Comparison of ENCODE assay signal across 12 cellular contexts in genomic region chr9:87601175-87601574, GRCh38.
A peak's percentile ranks its signal among the peaks of the same experiment; 100 is the strongest.
DNase-seq lines count a peak whose midpoint lies in the region; ATAC-seq and FAIRE-seq lines count a peak whose summit lies in the region.
"Had no signal": no experiment of that assay in that cellular context is flagged by ENCODE, and none has a peak within 500 bp of the region (broad histone marks: within the 10 kb centered on the region; RNA-seq: fewer than 3 reads in every experiment).

No MANE protein-coding gene starts in this region.

- no peak for FAIRE-seq in small intestine (lab: Jason Lieb, UNC)

- H3K27me3 ChIP-seq in HUES48 (ENCODE audit: control insufficient read depth, insufficient read depth, low read length) (no peaks in the 10 kb centered on the region), SJSA1 (replicated peaks) (no peaks in the 10 kb centered on the region), small intestine (ENCODE audit: control insufficient read depth in 2 of 2, insufficient read depth in 2 of 2, low read length in 2 of 2) (no peaks in the 10 kb centered on the region)

- H3K4me1 ChIP-seq in HUES48 (ENCODE audit: control insufficient read depth, insufficient read depth, low read length): peaks cover 8% of the 10 kb centered on the region
- peaks cover 51% of the 10 kb centered on the region for H3K4me1 ChIP-seq in SJSA1 (replicated peaks)
- peaks cover 0 to 4% of the 10 kb centered on the region in 2 donors for H3K4me1 ChIP-seq in small intestine (ENCODE audit: control insufficient read depth in 2 of 2, insufficient read depth in 1 of 2, low read depth in 1 of 2, low read length in 1 of 2)

- DNase-seq in SJSA1 (ENCODE audit: low read depth in 1 of 2, low spot score in 2 of 2): no peak
- DNase-seq in iPS-NIHi11 (ENCODE audit: low spot score): peak; percentile 15
- DNase-seq in small intestine: peak; percentile 83
- no peak for DNase-seq in RPMI8226
- no peak for DNase-seq in stimulated activated naive CD8-positive, alpha-beta T cell treated with anti-CD3 and anti-CD28 coated beads, Interleukin-15, Interleukin-2, amounts not matched to agents 100 U/mL and 50 U/mL, for 24 hours
- DNase-seq in D341Med (ENCODE audit: low spot score): no peak
- DNase-seq in NCI-H510A treated with DMSO at 0.1 percent for 48 hours (lab: John Stamatoyannopoulos, UW): no peak
- DNase-seq: activated CD8-positive, alpha-beta memory T cell treated with anti-CD3 and anti-CD28 coated beads for 24 hours; CD8-positive, alpha-beta memory T cell; NCI-H2227 treated with DMSO at 0.1 percent for 48 hours had no signal

- H3K9me3 ChIP-seq in HUES48 (ENCODE audit: control insufficient read depth, insufficient read depth, low read length) (no peaks in the 10 kb centered on the region), SJSA1 (replicated peaks) (no peaks in the 10 kb centered on the region), small intestine (ENCODE audit: control insufficient read depth, low read depth) (no peaks in the 10 kb centered on the region)

- 0 to 55% (median 39%) methylated on average over 1 of the region's 1 CpG for WGBS in small intestine, 3 donors

- no peak overlapping the region for H3K9ac ChIP-seq in HUES48 (ENCODE audit: low read depth, low read length)

- peak overlapping the region; percentile 66 for H3K27ac ChIP-seq in HUES48 (ENCODE audit: low read depth, low read length)
- peak overlapping the region; percentile 79 for H3K27ac ChIP-seq in SJSA1
- H3K27ac ChIP-seq in small intestine (ENCODE audit: low read depth in 1 of 2, low read length in 1 of 2): peak overlapping the region in 1 of 2 donors; percentile 53

- H3K4me3 ChIP-seq in HUES48 (ENCODE audit: low read depth, low read length) (no peak overlapping the region), SJSA1 (no peak overlapping the region), small intestine (ENCODE audit: low read depth in 1 of 2, low read length in 2 of 2) (no peak overlapping the region)

- ATAC-seq in stimulated activated naive CD8-positive, alpha-beta T cell treated with anti-CD3 and anti-CD28 coated beads, Interleukin-15, Interleukin-2, amounts not matched to agents 100 U/mL and 50 U/mL, for 24 hours: no peak
- ATAC-seq: T-cell had no signal

- H3K36me3 ChIP-seq in HUES48 (ENCODE audit: control insufficient read depth, insufficient read depth, low read length): peaks cover 14% of the 10 kb centered on the region
- peaks cover 25% of the 10 kb centered on the region for H3K36me3 ChIP-seq in SJSA1
- peaks cover 0 to 2% of the 10 kb centered on the region in 2 donors for H3K36me3 ChIP-seq in small intestine (ENCODE audit: control insufficient read depth in 2 of 2, insufficient read depth in 2 of 2, low read length in 2 of 2)

Comparison
In these comparisons a context has a peak if more than half of its experiments do, and no peak if none do; other contexts are left out.
1. DNase-seq: peak in iPS-NIHi11 (single experiment) and small intestine (single experiment); none in SJSA1 (0 of 2), RPMI8226 (single experiment), stimulated activated naive CD8-positive, alpha-beta T cell treated with anti-CD3 and anti-CD28 coated beads, Interleukin-15, Interleukin-2, amounts not matched to agents 100 U/mL and 50 U/mL, for 24 hours (single experiment), D341Med (single experiment) and NCI-H510A treated with DMSO at 0.1 percent for 48 hours (single experiment).